10 cellular contexts compared by ENCODE assay signal in genomic region chr7:44964384-44964830, GRCh38. TPM values are rescaled to one million over a fixed set of nuclear protein-coding genes. Genes with fewer than 3 reads are reported as not detected.
DNase-seq lines count a peak whose midpoint lies in the region; ATAC-seq and TF ChIP-seq lines count a peak whose summit lies in the region.
"Had no signal": no experiment of that assay in that cellular context is flagged by ENCODE, and none has a peak within 500 bp of the region (broad histone marks: within the 10 kb centered on the region; RNA-seq: fewer than 3 reads in every experiment).

No MANE protein-coding gene starts in this region.

- H3K9me3 Mint-ChIP-seq in glutamatergic neuron (ENCODE audit: unreplicated experiment): no peaks in the 10 kb centered on the region
- H3K9me3 Mint-ChIP-seq in T-helper 2 cell treated with Interferon-gamma antibody and Interleukin-4, amounts not matched to agents 5 μg/mL and 100 μg/mL, for 36 hours: no peaks in the 10 kb centered on the region

- no peak overlapping the region for H3K27ac ChIP-seq in RWPE2 (ENCODE audit: poor library complexity, severe bottlenecking)
- H3K27ac ChIP-seq: upper lobe of right lung had no signal

- DNase-seq in AG20443 (ENCODE audit: low spot score) (peak; percentile 47), GM10266 (ENCODE audit: extremely low spot score) (peak; percentile 48), RWPE2 (ENCODE audit: low spot score) (no peak), glutamatergic neuron (peak; percentile 54)
- no peak for DNase-seq in T-helper 2 cell treated with Interferon-gamma antibody and Interleukin-4, amounts not matched to agents 5 μg/mL and 100 μg/mL, for 36 hours (ENCODE audit: low spot score)
- DNase-seq: activated gamma-delta T cell had no signal

- peaks cover 2% of the 10 kb centered on the region for H3K4me1 Mint-ChIP-seq in glutamatergic neuron (ENCODE audit: low read depth, unreplicated experiment)
- peaks cover 16% of the 10 kb centered on the region for H3K4me1 Mint-ChIP-seq in T-helper 2 cell treated with Interferon-gamma antibody and Interleukin-4, amounts not matched to agents 5 μg/mL and 100 μg/mL, for 36 hours (ENCODE audit: low read depth)

- H3K36me3 ChIP-seq in RWPE2 (ENCODE audit: low read depth): no peaks in the 10 kb centered on the region
- H3K36me3 ChIP-seq: upper lobe of right lung had no signal

- TF ChIP-seq CTCF in GM10266 (IDR thresholded peaks at IDR 0.05; ENCODE audit: control insufficient read depth, insufficient read depth, low read depth, missing control alignments) (peak; percentile 39), RWPE2 (IDR thresholded peaks at IDR 0.05; ENCODE audit: poor library complexity, severe bottlenecking) (peak; percentile 34), glutamatergic neuron (IDR thresholded peaks at IDR 0.05; ENCODE audit: partially characterized antibody, unreplicated experiment) (no peak)

- peaks cover 8% of the 10 kb centered on the region for H3K27me3 ChIP-seq in RWPE2 (ENCODE audit: insufficient read depth, poor library complexity, severe bottlenecking)
- H3K27me3 ChIP-seq: upper lobe of right lung had no signal

- no peaks in the 10 kb centered on the region for H3K9me3 ChIP-seq in RWPE2 (ENCODE audit: severe bottlenecking)
- H3K9me3 ChIP-seq: upper lobe of right lung had no signal

- peaks cover 7% of the 10 kb centered on the region for H3K27me3 Mint-ChIP-seq in glutamatergic neuron (ENCODE audit: unreplicated experiment)
- no peaks in the 10 kb centered on the region for H3K27me3 Mint-ChIP-seq in T-helper 2 cell treated with Interferon-gamma antibody and Interleukin-4, amounts not matched to agents 5 μg/mL and 100 μg/mL, for 36 hours (ENCODE audit: low read depth)

- no peak overlapping the region for H3K27ac Mint-ChIP-seq in glutamatergic neuron (ENCODE audit: unreplicated experiment)
- H3K27ac Mint-ChIP-seq in T-helper 2 cell treated with Interferon-gamma antibody and Interleukin-4, amounts not matched to agents 5 μg/mL and 100 μg/mL, for 36 hours: no peak overlapping the region

- H3K4me3 Mint-ChIP-seq in glutamatergic neuron (ENCODE audit: unreplicated experiment): no peak overlapping the region
- H3K4me3 Mint-ChIP-seq in T-helper 2 cell treated with Interferon-gamma antibody and Interleukin-4, amounts not matched to agents 5 μg/mL and 100 μg/mL, for 36 hours: no peak overlapping the region

- H3K36me3 Mint-ChIP-seq in glutamatergic neuron (ENCODE audit: unreplicated experiment): no peaks in the 10 kb centered on the region
- H3K36me3 Mint-ChIP-seq in T-helper 2 cell treated with Interferon-gamma antibody and Interleukin-4, amounts not matched to agents 5 μg/mL and 100 μg/mL, for 36 hours (ENCODE audit: low read depth): peaks cover 55% of the 10 kb centered on the region

- H3K4me3 ChIP-seq in RWPE2 (ENCODE audit: severe bottlenecking): no peak overlapping the region
- H3K4me3 ChIP-seq: upper lobe of right lung had no signal

- ATAC-seq in RWPE2 (ENCODE audit: low read depth): peak; percentile 18; the same call in 1 of the 3 replicates
- no peak for ATAC-seq in GM18870 (IDR thresholded peaks at IDR 0.05; ENCODE audit: unreplicated experiment)
- no peak for ATAC-seq in GM19035 (IDR thresholded peaks at IDR 0.05; ENCODE audit: unreplicated experiment)
- no peak for ATAC-seq in HG02885 (IDR thresholded peaks at IDR 0.05; ENCODE audit: poor library complexity, unreplicated experiment)
- ATAC-seq: upper lobe of right lung had no signal

- H3K4me1 ChIP-seq in RWPE2 (ENCODE audit: insufficient read depth, poor library complexity, severe bottlenecking): no peaks in the 10 kb centered on the region

RNA-seq across cellular contexts. Expression of gene MYO1G, which starts 14.4 kb away (rescaled TPM):
- 0.54 TPM for total RNA-seq in glutamatergic neuron (ENCODE audit: unreplicated experiment)

RNA-seq across cellular contexts. Expression of gene CCM2, which starts 35.6 kb away (rescaled TPM):
- total RNA-seq in glutamatergic neuron (ENCODE audit: unreplicated experiment): 92.6 TPM

Comparison
In these comparisons a context has a peak if more than half of its experiments do, and no peak if none do; other contexts are left out.
1. DNase-seq: peak in AG20443 (single experiment), GM10266 (single experiment) and glutamatergic neuron (single experiment); none in RWPE2 (single experiment) and T-helper 2 cell treated with Interferon-gamma antibody and Interleukin-4, amounts not matched to agents 5 μg/mL and 100 μg/mL, for 36 hours (single experiment).